14 cellular contexts compared by ENCODE assay signal in the genomic region with DNA sequence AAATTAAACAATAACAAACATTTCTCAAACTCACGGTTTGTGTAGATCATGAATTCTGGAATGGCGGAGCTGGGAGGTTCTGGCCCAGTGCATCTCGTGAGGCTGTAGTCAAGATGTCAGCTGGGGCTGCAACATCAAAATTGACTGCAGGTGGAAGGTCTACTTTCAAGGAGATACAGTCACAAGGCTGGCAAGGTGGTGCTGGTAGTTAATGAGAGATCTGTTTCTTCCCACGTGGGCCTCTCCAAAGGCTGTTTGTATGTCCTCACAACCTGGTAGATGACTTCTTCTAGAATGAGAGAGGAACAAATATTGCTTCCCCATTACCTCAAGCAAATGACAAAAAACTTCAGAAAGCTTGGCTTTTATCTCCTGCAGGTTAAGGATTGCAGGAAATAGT.
"Had no signal": no experiment of that assay in that cellular context is flagged by ENCODE, and none has a peak within 500 bp of the region (broad histone marks: within the 10 kb centered on the region; RNA-seq: fewer than 3 reads in every experiment).

No MANE protein-coding gene starts in this region.

- H3K9me3 Mint-ChIP-seq: activated T-helper 2 cell treated with anti-CD3 and anti-CD28 coated beads, Interferon-gamma antibody, Interleukin-2, Interleukin-4, amounts not matched to agents 10 μg/mL and 5 μg/mL and 100 μg/mL, durations not matched to agents 14 hours and 24 hours and 36 hours; nephron; stimulated activated naive CD8-positive, alpha-beta T cell treated with anti-CD3 and anti-CD28 coated beads, Interleukin-15, Interleukin-2, amounts not matched to agents 100 ng/mL and 50 ng/mL, for 24 hours; T-helper 1 cell treated with Interleukin-12 subunit alpha and Interleukin-12 subunit beta and Interleukin-4 antibody, amounts not matched to agents 30 μg/mL and 1 μg/mL, for 36 hours had no signal

- H3K4me1 ChIP-seq: gastroesophageal sphincter had no signal

- H3K27me3 ChIP-seq: gastroesophageal sphincter had no signal

- H3K27me3 Mint-ChIP-seq: stimulated activated naive CD8-positive, alpha-beta T cell treated with anti-CD3 and anti-CD28 coated beads, Interleukin-15, Interleukin-2, amounts not matched to agents 100 ng/mL and 50 ng/mL, for 24 hours had no signal

- DNase-seq: activated CD4-positive, alpha-beta T cell treated with anti-CD3 and anti-CD28 coated beads, Interleukin-2, amount 50 U/mL, for 1 hour; activated naive CD4-positive, alpha-beta T cell treated with anti-CD3 and anti-CD28 coated beads, Interleukin-2, amount 50 U/mL, for 16 hours; central memory CD4-positive, alpha-beta T cell; cortex of kidney; effector memory CD4-positive, alpha-beta T cell; left cardiac atrium; stimulated activated CD4-positive, alpha-beta T cell treated with anti-CD3 and anti-CD28 coated beads, Interleukin-2, amount 100 ng/mL, for 48 hours had no signal

- H3K27ac ChIP-seq: gastroesophageal sphincter, thoracic aorta had no signal

- ATAC-seq: gastroesophageal sphincter, left cardiac atrium had no signal

- H3K9me3 ChIP-seq: gastroesophageal sphincter, thoracic aorta had no signal

- H3K4me3 ChIP-seq: gastroesophageal sphincter, lung, thoracic aorta had no signal

- H3K36me3 ChIP-seq: gastroesophageal sphincter, thoracic aorta had no signal

- H3K4me3 Mint-ChIP-seq: nephron; stimulated activated naive CD8-positive, alpha-beta T cell treated with anti-CD3 and anti-CD28 coated beads, Interleukin-15, Interleukin-2, amounts not matched to agents 100 ng/mL and 50 ng/mL, for 24 hours; T-helper 1 cell treated with Interleukin-12 subunit alpha and Interleukin-12 subunit beta and Interleukin-4 antibody, amounts not matched to agents 30 μg/mL and 1 μg/mL, for 36 hours had no signal

- H3K27ac Mint-ChIP-seq: activated T-helper 2 cell treated with anti-CD3 and anti-CD28 coated beads, Interferon-gamma antibody, Interleukin-2, Interleukin-4, amounts not matched to agents 10 μg/mL and 5 μg/mL and 100 μg/mL, durations not matched to agents 14 hours and 24 hours and 36 hours; stimulated activated naive CD8-positive, alpha-beta T cell treated with anti-CD3 and anti-CD28 coated beads, Interleukin-15, Interleukin-2, amounts not matched to agents 100 ng/mL and 50 ng/mL, for 24 hours; T-helper 1 cell treated with Interleukin-12 subunit alpha and Interleukin-12 subunit beta and Interleukin-4 antibody, amounts not matched to agents 30 μg/mL and 1 μg/mL, for 36 hours had no signal
